Comparison of ENCODE assay signal across 1 cellular context in genomic region chr7:73683056-73683915, GRCh38.
TF ChIP-seq lines count a peak whose summit lies in the region.

BUD23 (plus strand) TSS chr7:73683597; CDS start chr7:73683626, 29 bp downstream.
DNAJC30 (minus strand) TSS chr7:73683453; CDS start chr7:73683423, 30 bp downstream.

TF ChIP-seq in K562, 482 proteins besides CTCF, POLR2A, EP300 and RAD21 (continued from another document and continues in another):
- TF ChIP-seq ZBTB11 (CRISPR knock-in tag; IDR thresholded peaks at IDR 0.05), result no peak
- TF ChIP-seq RFX5 (IDR thresholded peaks at IDR 0.05; ENCODE audit: low read depth, low read length), result no peak
- no peak for TF ChIP-seq FOXO4 (CRISPR knock-in tag; IDR thresholded peaks at IDR 0.05)
- no peak for TF ChIP-seq ETV6 (IDR thresholded peaks at IDR 0.05; ENCODE audit: borderline replicate concordance in 1 of 2, low read depth in 2 of 2, low read length in 1 of 2)
- no peak for TF ChIP-seq ETV6 (CRISPR knock-in tag; IDR thresholded peaks at IDR 0.05; ENCODE audit: borderline replicate concordance)
- TF ChIP-seq SP1 (CRISPR knock-in tag; IDR thresholded peaks at IDR 0.05), result peak; percentile 77
- no peak for TF ChIP-seq ZNF561 (CRISPR knock-in tag; conservative IDR thresholded peaks at IDR 0.05)
- no peak for TF ChIP-seq RREB1 (CRISPR knock-in tag; IDR thresholded peaks at IDR 0.05)
- TF ChIP-seq GATA2 (CRISPR knock-in tag; IDR thresholded peaks at IDR 0.05), result no peak
- no peak for TF ChIP-seq ZNF23 (CRISPR knock-in tag; IDR thresholded peaks at IDR 0.05)
- peak; percentile 96 for TF ChIP-seq NKRF (IDR thresholded peaks at IDR 0.05; ENCODE audit: borderline replicate concordance)
- TF ChIP-seq CREM (IDR thresholded peaks at IDR 0.05; ENCODE audit: low read depth), result peak; percentile 99
- TF ChIP-seq STAT5B (CRISPR knock-in tag; IDR thresholded peaks at IDR 0.05), result no peak
- TF ChIP-seq KHSRP (IDR thresholded peaks at IDR 0.05), result peak; percentile 79
- 0 out of 2 replicates have a peak, but pooled peaks have one; percentile 49 for TF ChIP-seq ZNF511 (CRISPR knock-in tag; IDR thresholded peaks at IDR 0.05)
- peak; percentile 65; the same call in 1 of the 2 replicates for TF ChIP-seq ATF7 (IDR thresholded peaks at IDR 0.05)
- no peak for TF ChIP-seq RBM15 (IDR thresholded peaks at IDR 0.05; ENCODE audit: insufficient read depth, low read length)
- peak; percentile 57; the same call in 1 of the 2 replicates for TF ChIP-seq STAG1 (CRISPR knock-in tag; IDR thresholded peaks at IDR 0.05; ENCODE audit: borderline replicate concordance)
- peak; percentile 68 for TF ChIP-seq GTF2B (IDR thresholded peaks at IDR 0.05; ENCODE audit: extremely low read depth, insufficient read length)
- peak; percentile 79 for TF ChIP-seq EGR1 (conservative IDR thresholded peaks at IDR 0.05)
- 0 out of 2 replicates have a peak, but pooled peaks have one; percentile 19 for TF ChIP-seq SOX6 (IDR thresholded peaks at IDR 0.05)
- TF ChIP-seq KDM4B (IDR thresholded peaks at IDR 0.05; ENCODE audit: borderline replicate concordance in 2 of 2, low read depth in 1 of 2), result peak in 1 of 2 experiments; percentile 72; a peak in 1 of 4 replicates
- no peak for TF ChIP-seq NFIX (CRISPR knock-in tag; IDR thresholded peaks at IDR 0.05; ENCODE audit: low read depth)
- no peak; the same call in 1 of the 2 replicates for TF ChIP-seq MYNN (IDR thresholded peaks at IDR 0.05)
- no peak for TF ChIP-seq MYNN (CRISPR knock-in tag; IDR thresholded peaks at IDR 0.05)
- no peak for TF ChIP-seq ZSCAN32 (CRISPR knock-in tag; IDR thresholded peaks at IDR 0.05)
- 0 out of 4 replicates have a peak, but pooled peaks have one; percentile 3 to 24 for TF ChIP-seq TEAD1 (CRISPR knock-in tag; IDR thresholded peaks at IDR 0.05)
- no peak for TF ChIP-seq ARNT (IDR thresholded peaks at IDR 0.05)
- peak; percentile 90 for TF ChIP-seq ETS1 (conservative IDR thresholded peaks at IDR 0.05; ENCODE audit: control insufficient read depth, low read depth, low read length)
- peak; percentile 74 for TF ChIP-seq POLR2H (tag; IDR thresholded peaks at IDR 0.05; ENCODE audit: low read depth)
- TF ChIP-seq NCOA2 (IDR thresholded peaks at IDR 0.05; ENCODE audit: partially characterized antibody in 2 of 2), result no peak
- peak; percentile 72 for TF ChIP-seq MAX (CRISPR knock-in tag; IDR thresholded peaks at IDR 0.05)
- no peak for TF ChIP-seq ETS2 (tag; IDR thresholded peaks at IDR 0.05; ENCODE audit: borderline replicate concordance, poor library complexity, severe bottlenecking)
- TF ChIP-seq ZNF449 (CRISPR knock-in tag; IDR thresholded peaks at IDR 0.05), result no peak
- no peak for TF ChIP-seq SMARCB1 (IDR thresholded peaks at IDR 0.05; ENCODE audit: insufficient read length, low read depth)
- no peak for TF ChIP-seq ZNF830 (CRISPR knock-in tag; IDR thresholded peaks at IDR 0.05)
- TF ChIP-seq NUFIP1 (IDR thresholded peaks at IDR 0.05; ENCODE audit: partially characterized antibody), result no peak
- TF ChIP-seq SAP30 (IDR thresholded peaks at IDR 0.05; ENCODE audit: borderline replicate concordance, insufficient read depth, low read depth, low read length, poor library complexity, severe bottlenecking), result peak; percentile 68
- peak in 1 of 2 experiments; percentile 94; a peak in 2 of 4 replicates for TF ChIP-seq NONO (IDR thresholded peaks at IDR 0.05; ENCODE audit: low read depth in 2 of 2, low read length in 1 of 2)
- no peak for TF ChIP-seq ZKSCAN8 (CRISPR knock-in tag; IDR thresholded peaks at IDR 0.05)
- TF ChIP-seq SRSF1 (IDR thresholded peaks at IDR 0.05; ENCODE audit: low read depth, low read length), result no peak
- no peak for TF ChIP-seq ZNF699 (CRISPR knock-in tag; IDR thresholded peaks at IDR 0.05; ENCODE audit: insufficient replicate concordance)
- TF ChIP-seq RFX1 (IDR thresholded peaks at IDR 0.05), result no peak; the same call in 1 of the 2 replicates
- peak; percentile 83 for TF ChIP-seq HCFC1 (IDR thresholded peaks at IDR 0.05; ENCODE audit: low read depth, low read length)
- TF ChIP-seq NFATC3 (IDR thresholded peaks at IDR 0.05), result no peak
